In genomic region chr6:31546339-31546961, GRCh38 we compare ENCODE assay signal across 8 cellular contexts. TPM values are rescaled to one million over a fixed set of nuclear protein-coding genes. Genes with fewer than 3 reads are reported as not detected.
DNase-seq lines count a peak whose midpoint lies in the region; ATAC-seq and TF ChIP-seq lines count a peak whose summit lies in the region.

ATP6V1G2 (minus strand) TSS chr6:31546608; CDS start chr6:31546559, 49 bp downstream.

- H4K20me1 ChIP-seq in BLaER1 treated with 17β-estradiol and CSF1 and Interleukin-3, amounts not matched to agents 10 nM and 100 nM = no peaks in the 10 kb centered on the region; a peak in 2 of 22 replicates

- peak within 1 kb of the TSS; percentile 53 to 70 (median 60) for H3K4me3 ChIP-seq in BLaER1 treated with 17β-estradiol and CSF1 and Interleukin-3, amounts not matched to agents 10 nM and 100 nM
- peak within 1 kb of the TSS; percentile 65 for H3K4me3 ChIP-seq in epithelial cell of proximal tubule (ENCODE audit: low read depth, low read length)

- TF ChIP-seq EP300 in Ishikawa (IDR thresholded peaks at IDR 0.05; ENCODE audit: borderline replicate concordance) = no peak

- peak within 1 kb of the TSS; percentile 82 to 100 (median 95) for H3K4me2 ChIP-seq in BLaER1 treated with 17β-estradiol and CSF1 and Interleukin-3, amounts not matched to agents 10 nM and 100 nM

- H3K4me1 ChIP-seq in BLaER1 treated with 17β-estradiol and CSF1 and Interleukin-3, amounts not matched to agents 10 nM and 100 nM = peaks cover 62 to 76% (median 70%) of the 10 kb centered on the region in 10 experiments

- peak within 1 kb of the TSS; percentile 74 to 88 (median 81) for H3K9ac ChIP-seq in BLaER1 treated with 17β-estradiol and CSF1 and Interleukin-3, amounts not matched to agents 10 nM and 100 nM

- peaks cover 0 to 26% (median 18%) of the 10 kb centered on the region in 11 experiments; a peak in 15 of 22 replicates for H3K36me3 ChIP-seq in BLaER1 treated with 17β-estradiol and CSF1 and Interleukin-3, amounts not matched to agents 10 nM and 100 nM

- no peaks in the 10 kb centered on the region for H3K9me3 ChIP-seq in BLaER1 treated with 17β-estradiol and CSF1 and Interleukin-3, amounts not matched to agents 10 nM and 100 nM (replicated peaks in 1 of 11)

- H3K27ac ChIP-seq in BLaER1 treated with 17β-estradiol and CSF1 and Interleukin-3, amounts not matched to agents 10 nM and 100 nM = peak within 1 kb of the TSS; percentile 76 to 89 (median 84); a peak in 21 of 22 replicates

- H3K27me3 ChIP-seq in BLaER1 treated with 17β-estradiol and CSF1 and Interleukin-3, amounts not matched to agents 10 nM and 100 nM = no peaks in the 10 kb centered on the region

- TF ChIP-seq CTCF in epithelial cell of proximal tubule (conservative IDR thresholded peaks at IDR 0.05; ENCODE audit: low read depth, low read length) = peak; percentile 100

- peak; percentile 99 for TF ChIP-seq RAD21 in Ishikawa (IDR thresholded peaks at IDR 0.05; ENCODE audit: low read depth)

- peak; percentile 46 for ATAC-seq in GM21360 (IDR thresholded peaks at IDR 0.05; ENCODE audit: unreplicated experiment)

- DNase-seq in OCI-M1 (lab: John Stamatoyannopoulos, UW) (peak; percentile 98), activated T-cell treated with anti-CD3 and anti-CD28 coated beads for 4 hours (peak; percentile 78), epithelial cell of proximal tubule (ENCODE audit: low read depth) (peak; percentile 57), mucosa of gallbladder (ENCODE audit: low spot score) (peak; percentile 91)
- DNase-seq in stimulated activated CD8-positive, alpha-beta memory T cell treated with anti-CD3 and anti-CD28 coated beads, Interleukin-4, amount 100 ng/mL, for 24 hours (ENCODE audit: low read depth) = peak; percentile 80

TF ChIP-seq in Ishikawa, 13 proteins besides CTCF, POLR2A, EP300 and RAD21:
- no peak for TF ChIP-seq CREB1 (IDR thresholded peaks at IDR 0.05; ENCODE audit: low read depth)
- no peak for TF ChIP-seq FOXM1 (IDR thresholded peaks at IDR 0.05; ENCODE audit: borderline replicate concordance, low read depth)
- no peak for TF ChIP-seq TAF1 (IDR thresholded peaks at IDR 0.05; ENCODE audit: low read depth)
- no peak for TF ChIP-seq USF1 (IDR thresholded peaks at IDR 0.05)
- TF ChIP-seq NFIC (IDR thresholded peaks at IDR 0.05) = no peak
- TF ChIP-seq TEAD4 (IDR thresholded peaks at IDR 0.05) = no peak
- no peak for TF ChIP-seq MAX (IDR thresholded peaks at IDR 0.05)
- no peak for TF ChIP-seq TCF12 (IDR thresholded peaks at IDR 0.05; ENCODE audit: low read depth)
- no peak for TF ChIP-seq REST (IDR thresholded peaks at IDR 0.05; ENCODE audit: low read depth)
- no peak for TF ChIP-seq EGR1 (IDR thresholded peaks at IDR 0.05)
- TF ChIP-seq CEBPB (IDR thresholded peaks at IDR 0.05) = no peak
- no peak for TF ChIP-seq ZBTB7A (IDR thresholded peaks at IDR 0.05; ENCODE audit: low read depth)
- TF ChIP-seq YY1 (IDR thresholded peaks at IDR 0.05; ENCODE audit: low read depth) = no peak
TF ChIP-seq in Ishikawa: peak in this region for 0.

RNA-seq across cellular contexts. Expression of gene ATP6V1G2, which starts in this region (rescaled TPM):
- total RNA-seq in epithelial cell of proximal tubule (0.14 and 0.52 TPM in 2 replicates), mucosa of gallbladder (4.1 TPM)

Comparison
In these comparisons a context has a peak if more than half of its experiments do, and no peak if none do; other contexts are left out.
1. Peak in every context shown above with its lines: DNase-seq, ATAC-seq, H3K4me3 ChIP-seq and H3K27ac ChIP-seq.
2. Peak in DNase-seq and H3K4me3 ChIP-seq in epithelial cell of proximal tubule; RNA of the gene not detected or under 1 TPM.